17 cellular contexts compared by ENCODE assay signal in the genomic region with DNA sequence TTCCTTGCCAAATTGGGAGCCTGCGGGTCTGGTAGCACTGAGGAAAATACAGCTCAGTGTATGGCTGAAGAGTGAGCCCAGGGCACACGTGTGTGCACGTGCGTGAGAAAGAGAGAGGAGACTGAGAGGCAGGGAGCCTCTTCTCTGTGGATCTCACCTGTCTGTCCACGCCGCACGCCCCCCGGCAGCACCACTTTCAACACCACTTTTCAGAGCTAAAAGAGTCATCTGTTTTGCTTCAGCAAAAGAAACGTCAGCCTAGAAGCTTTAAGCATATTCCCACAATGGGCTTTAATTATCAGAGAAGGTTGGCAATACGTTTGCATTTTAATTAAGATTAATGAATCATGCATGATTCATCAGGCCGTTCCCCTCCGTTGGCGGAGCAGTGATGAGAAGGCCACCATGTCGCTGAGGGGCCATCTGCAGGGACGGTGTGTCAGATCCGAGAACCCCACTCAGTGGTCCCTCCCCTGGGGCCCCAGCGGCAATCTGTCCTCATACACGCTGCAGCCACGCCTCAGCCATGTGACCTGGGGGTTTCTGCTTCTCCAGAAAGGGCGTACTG. TPM values are rescaled to one million over a fixed set of nuclear protein-coding genes. Genes with fewer than 3 reads are reported as not detected.
DNase-seq lines count a peak whose midpoint lies in the region; ATAC-seq, FAIRE-seq and TF ChIP-seq lines count a peak whose summit lies in the region.
"Had no signal": no experiment of that assay in that cellular context is flagged by ENCODE, and none has a peak within 500 bp of the region (broad histone marks: within the 10 kb centered on the region; RNA-seq: fewer than 3 reads in every experiment).

No MANE protein-coding gene starts in this region.

- FAIRE-seq in keratinocyte (lab: Jason Lieb, UNC), result peak; percentile 76

- no peak overlapping the region for H3K4ac ChIP-seq in H9 (ENCODE audit: low read depth, low read length)

- dilution Hi-C loops in keratinocyte (cut with MboI; ENCODE audit: extremely low pct_ligation_motif_present, low sequenced_read_pairs), result no loop called here

- H3K4me3 ChIP-seq in AG10803 (ENCODE audit: low read length), result no peak overlapping the region
- no peak overlapping the region for H3K4me3 ChIP-seq in adipocyte (ENCODE audit: low read length)
- no peak overlapping the region for H3K4me3 ChIP-seq in keratinocyte (ENCODE audit: control insufficient read depth in 2 of 3, extremely low read depth in 1 of 3, insufficient read depth in 2 of 3, low read depth in 1 of 3, low read length in 3 of 3)
- no peak overlapping the region for H3K4me3 ChIP-seq in stomach
- H3K4me3 ChIP-seq: prostate gland had no signal

- peak overlapping the region in 2 of 3 experiments; percentile 79 to 82; a peak in 2 of 7 replicates for H3K27ac Mint-ChIP-seq in H9
- H3K27ac Mint-ChIP-seq in activated CD4-positive, alpha-beta memory T cell treated with anti-CD3 and anti-CD28 coated beads for 36 hours, result no peak overlapping the region

- TF ChIP-seq POLR2A in stomach (IDR thresholded peaks at IDR 0.05), result no peak

- no peak overlapping the region for H4K5ac ChIP-seq in H9 (ENCODE audit: insufficient read length, low read depth, low read length)

- H3K79me2 ChIP-seq in H9 (ENCODE audit: insufficient read depth, low read length) (no peaks in the 10 kb centered on the region), keratinocyte (ENCODE audit: control insufficient read depth, insufficient read depth, low read length) (no peaks in the 10 kb centered on the region)

- no CpG with 5 or more reads among the region's 20 CpGs for WGBS in H9 (ENCODE audit: extremely low coverage, insufficient read length, low lambda C conversion rate)
- WGBS in stomach, 5 donors, result 75 to 89% (median 79%) methylated on average over 20 of the region's 20 CpGs

- no peaks in the 10 kb centered on the region for H3K79me1 ChIP-seq in H9 (ENCODE audit: insufficient read depth, low read depth, low read length, poor library complexity, severe bottlenecking)

- CTCF ChIA-PET in activated CD4-positive, alpha-beta memory T cell treated with anti-CD3 and anti-CD28 coated beads for 36 hours (lab: Charles Lee), result no interaction called here
- CTCF ChIA-PET in HEK293T (lab: Yijun Ruan, JAX), result no interaction called here

- H2BK20ac ChIP-seq in H9 (ENCODE audit: low read depth, low read length, poor library complexity, severe bottlenecking), result no peak overlapping the region

- H2AFZ ChIP-seq in H9 (ENCODE audit: low read length) (no peak overlapping the region), keratinocyte (ENCODE audit: control insufficient read depth, low read length) (no peak overlapping the region)

- no peak overlapping the region for H3K23ac ChIP-seq in H9 (ENCODE audit: insufficient read length, low read depth, low read length)

- no peak overlapping the region for H2BK5ac ChIP-seq in H9 (ENCODE audit: insufficient read length, low read length)

- H3K27me3 ChIP-seq in H9 (ENCODE audit: insufficient read depth, low read length) (no peaks in the 10 kb centered on the region), adipocyte (replicated peaks; ENCODE audit: control insufficient read depth, insufficient read depth, low read length) (peaks cover 4% of the 10 kb centered on the region), keratinocyte (ENCODE audit: control insufficient read depth, extremely low read depth, insufficient read depth, low read length) (no peaks in the 10 kb centered on the region), stomach (no peaks in the 10 kb centered on the region)

- H2AK5ac ChIP-seq in H9 (ENCODE audit: insufficient read length, low read length), result no peak overlapping the region

- peak overlapping the region; percentile 8 for H3K18ac ChIP-seq in H9 (ENCODE audit: insufficient read length, low read depth, low read length)

- ATAC-seq in HG03280 (IDR thresholded peaks at IDR 0.05; ENCODE audit: unreplicated experiment), result no peak

- peaks cover 0 to 3% of the 10 kb centered on the region in 2 experiments; a peak in 2 of 5 replicates for H3K9me3 Mint-ChIP-seq in H9
- no peaks in the 10 kb centered on the region for H3K9me3 Mint-ChIP-seq in activated CD4-positive, alpha-beta memory T cell treated with anti-CD3 and anti-CD28 coated beads for 36 hours

- H3K27me3 Mint-ChIP-seq in H9 (ENCODE audit: low read depth), result peaks cover 5% of the 10 kb centered on the region; the same call in 1 of the 2 replicates
- H3K27me3 Mint-ChIP-seq in activated CD4-positive, alpha-beta memory T cell treated with anti-CD3 and anti-CD28 coated beads for 36 hours, result peaks cover 2% of the 10 kb centered on the region

- no peak overlapping the region for H3K4me2 ChIP-seq in H9 (ENCODE audit: insufficient read depth, insufficient read length, low read length)
- peak overlapping the region; percentile 66 for H3K4me2 ChIP-seq in keratinocyte (ENCODE audit: control insufficient read depth, extremely low read depth, insufficient read depth, low read depth, low read length)

- H3K4me1 ChIP-seq in H9 (ENCODE audit: insufficient read depth, low read length) (peaks cover 4% of the 10 kb centered on the region; the same call in 1 of the 2 replicates), adipocyte (ENCODE audit: control insufficient read depth, insufficient read depth, low read length) (peaks cover 16% of the 10 kb centered on the region), keratinocyte (ENCODE audit: control insufficient read depth, extremely low read depth, insufficient read depth, low read length) (peaks cover 37% of the 10 kb centered on the region), stomach (no peaks in the 10 kb centered on the region)
- H3K4me1 ChIP-seq: prostate gland had no signal

- H4K20me1 ChIP-seq in H9 (ENCODE audit: control insufficient read depth, insufficient read depth, insufficient read length) (no peaks in the 10 kb centered on the region), keratinocyte (ENCODE audit: control insufficient read depth, extremely low read depth, insufficient read depth, low read length) (no peaks in the 10 kb centered on the region)

- H3K14ac ChIP-seq in H9 (ENCODE audit: insufficient read depth, low read length), result no peak overlapping the region; the same call in 1 of the 2 replicates

- no peak overlapping the region for H2BK12ac ChIP-seq in H9 (ENCODE audit: insufficient read length, low read depth, low read length)

- TF ChIP-seq CTCF in AG10803 (conservative IDR thresholded peaks at IDR 0.05; ENCODE audit: low read length), result no peak
- TF ChIP-seq CTCF in H9 (conservative IDR thresholded peaks at IDR 0.05), result no peak
- no peak for TF ChIP-seq CTCF in keratinocyte (optimal IDR thresholded peaks at IDR 0.05 in 1 of 3, IDR thresholded peaks at IDR 0.05 in 1 of 3, conservative IDR thresholded peaks at IDR 0.05 in 1 of 3; ENCODE audit: extremely low read depth in 1 of 3, insufficient read depth in 2 of 3, low read length in 3 of 3)
- no peak for TF ChIP-seq CTCF in stomach (IDR thresholded peaks at IDR 0.05)

- TF ChIP-seq EP300 in stomach (IDR thresholded peaks at IDR 0.05), result no peak

- H3K9me3 ChIP-seq in H9 (ENCODE audit: control insufficient read depth, low read depth, low read length), result no peaks in the 10 kb centered on the region
- H3K9me3 ChIP-seq in adipocyte (ENCODE audit: control insufficient read depth, low read length), result no peaks in the 10 kb centered on the region
- no peaks in the 10 kb centered on the region for H3K9me3 ChIP-seq in keratinocyte (ENCODE audit: control insufficient read depth, low read depth, low read length)
- H3K9me3 ChIP-seq in stomach, result no peaks in the 10 kb centered on the region
- H3K9me3 ChIP-seq: prostate gland had no signal

- DNase-seq in AG10803 (ENCODE audit: low read depth) (peak; percentile 14), H9 (no peak), adipocyte (ENCODE audit: low read depth) (peak; percentile 25), keratinocyte (ENCODE audit: low read depth, low spot score) (no peak), stomach (no peak), HEK293T (ENCODE audit: extremely low spot score) (no peak)
- no peak for DNase-seq in activated CD4-positive, alpha-beta memory T cell treated with anti-CD3 and anti-CD28 coated beads for 36 hours
- DNase-seq: activated CD4-positive, alpha-beta T cell treated with anti-CD3 and anti-CD28 coated beads, Interleukin-2, amount 50 U/mL, for 4 hours; activated effector memory CD4-positive, alpha-beta T cell treated with anti-CD3 and anti-CD28 coated beads, Interleukin-2, amount 50 U/mL, for 16 hours; central memory CD4-positive, alpha-beta T cell; KBM-7; NCI-H187 treated with DMSO at 0.1 percent for 48 hours; T-helper 2 cell had no signal

- H3K9ac ChIP-seq in H9 (ENCODE audit: extremely low read depth, insufficient read length, low read length) (no peak overlapping the region), adipocyte (ENCODE audit: low read length) (no peak overlapping the region), keratinocyte (ENCODE audit: control insufficient read depth, extremely low read depth, insufficient read depth, low read length) (peak overlapping the region; percentile 51)

- no peak overlapping the region for H3K4me3 Mint-ChIP-seq in H9
- no peak overlapping the region for H3K4me3 Mint-ChIP-seq in activated CD4-positive, alpha-beta memory T cell treated with anti-CD3 and anti-CD28 coated beads for 36 hours

- H4K91ac ChIP-seq in H9 (ENCODE audit: insufficient read length, low read depth, low read length), result no peak overlapping the region

- POLR2A ChIA-PET in activated CD4-positive, alpha-beta memory T cell treated with anti-CD3 and anti-CD28 coated beads for 36 hours (lab: Charles Lee), result no interaction called here
- POLR2A ChIA-PET in HEK293T (lab: Yijun Ruan, JAX), result no interaction called here

- intact Hi-C loops in activated CD4-positive, alpha-beta memory T cell treated with anti-CD3 and anti-CD28 coated beads for 36 hours (cut with micrococcal nuclease), result no loop called here
- intact Hi-C loops in stomach (cut with DNase I; ENCODE audit: low total_unique reads), result no loop called here

- H2BK120ac ChIP-seq in H9 (ENCODE audit: low read depth, low read length, poor library complexity, severe bottlenecking), result no peak overlapping the region

- H3T11ph ChIP-seq in H9 (ENCODE audit: low read length), result no peak overlapping the region

- H3K36me3 ChIP-seq in adipocyte (ENCODE audit: control insufficient read depth, insufficient read depth, low read length, severe bottlenecking), result no peaks in the 10 kb centered on the region
- H3K36me3 ChIP-seq in keratinocyte (ENCODE audit: control insufficient read depth in 2 of 2, extremely low read depth in 1 of 2, insufficient read depth in 2 of 2, low read length in 2 of 2), result no peaks in the 10 kb centered on the region
- no peaks in the 10 kb centered on the region for H3K36me3 ChIP-seq in stomach
- H3K36me3 ChIP-seq: prostate gland had no signal

- no peaks in the 10 kb centered on the region for H3K23me2 ChIP-seq in H9 (ENCODE audit: insufficient read length, low read depth, low read length, poor library complexity, severe bottlenecking)

- H3K56ac ChIP-seq in H9 (ENCODE audit: insufficient read length, low read depth, low read length), result no peak overlapping the region

- H3K4me1 Mint-ChIP-seq in H9, result peaks cover 23 to 33% of the 10 kb centered on the region in 2 experiments
- peaks cover 3% of the 10 kb centered on the region for H3K4me1 Mint-ChIP-seq in activated CD4-positive, alpha-beta memory T cell treated with anti-CD3 and anti-CD28 coated beads for 36 hours (ENCODE audit: low read depth)

- H3K9me1 ChIP-seq in keratinocyte (ENCODE audit: control insufficient read depth, extremely low read depth, insufficient read depth, low read length), result no peaks in the 10 kb centered on the region

- H3K27ac ChIP-seq in H9 (ENCODE audit: insufficient read length, low read depth, low read length), result no peak overlapping the region
- H3K27ac ChIP-seq in keratinocyte (ENCODE audit: control insufficient read depth, insufficient read depth, low read length), result peak overlapping the region; percentile 28
- H3K27ac ChIP-seq in stomach, result no peak overlapping the region
- H3K27ac ChIP-seq: C4-2B, epithelial cell of prostate, prostate gland had no signal

- H4K8ac ChIP-seq in H9 (replicated peaks; ENCODE audit: insufficient read length, low read depth, low read length), result no peak overlapping the region

- no peak overlapping the region for H2BK15ac ChIP-seq in H9 (ENCODE audit: low read depth, low read length)

- H3K36me3 Mint-ChIP-seq in H9 (ENCODE audit: insufficient read depth in 1 of 3, low read depth in 3 of 3), result no peaks in the 10 kb centered on the region; a peak in 1 of 7 replicates
- no peaks in the 10 kb centered on the region for H3K36me3 Mint-ChIP-seq in activated CD4-positive, alpha-beta memory T cell treated with anti-CD3 and anti-CD28 coated beads for 36 hours

RNA-seq across cellular contexts. Expression of a gene that starts 56.8 kb away (rescaled TPM):
- total RNA-seq in H9 (2021) (5.7 and 6.4 TPM in 2 replicates), stomach (10 to 100 TPM in 4 of 5 donors, under 1 TPM in 1; 0.43 to 93.4 (median 54.8) TPM)
- polyA plus RNA-seq in keratinocyte (24.6 to 49.6 TPM (median 25.5 TPM) in 3 replicates), stomach (1 to 10 TPM; 2.7 to 5.4 (median 3.9) TPM)
- polyA plus RNA-seq in keratinocyte (2011; ENCODE audit: low read depth), result 94.3 TPM
- polyA plus RNA-seq in keratinocyte (2011; cell fraction: cytosol; rRNA removed), result 13.1 and 26.6 TPM in 2 replicates
- 122 and 124 TPM in 2 replicates for polyA plus RNA-seq in keratinocyte (2011; cell fraction: nucleus; rRNA removed)
- polyA plus RNA-seq in keratinocyte (2012; ENCODE audit: low replicate concordance), result 15.0 and 20.4 TPM in 2 replicates
- polyA minus RNA-seq in keratinocyte, result 19.9 to 37.9 TPM (median 25.2 TPM) in 3 replicates
- 59.5 TPM for polyA minus RNA-seq in keratinocyte (2011; cell fraction: cytosol; rRNA and poly(A)+ RNA removed)
- polyA minus RNA-seq in keratinocyte (2011; cell fraction: nucleus; rRNA and poly(A)+ RNA removed), result 43.2 and 64.8 TPM in 2 replicates
- total RNA-seq in activated CD4-positive, alpha-beta memory T cell treated with anti-CD3 and anti-CD28 coated beads for 36 hours, result 1 to 10 TPM; 5.8 to 6.1 TPM

Comparison
In these comparisons a context has a peak if more than half of its experiments do, and no peak if none do; other contexts are left out.
1. DNase-seq: peak in AG10803 (single experiment) and adipocyte (single experiment); none in H9 (single experiment), keratinocyte (single experiment), activated CD4-positive, alpha-beta memory T cell treated with anti-CD3 and anti-CD28 coated beads for 36 hours (single experiment), stomach (single experiment) and HEK293T (single experiment).